9 cellular contexts compared by ENCODE assay signal in genomic region chr11:96189351-96189750, GRCh38.
DNase-seq lines count a peak whose midpoint lies in the region; ATAC-seq, FAIRE-seq and TF ChIP-seq lines count a peak whose summit lies in the region.
"Had no signal": no experiment of that assay in that cellular context is flagged by ENCODE, and none has a peak within 500 bp of the region (broad histone marks: within the 10 kb centered on the region; RNA-seq: fewer than 3 reads in every experiment).

No MANE protein-coding gene starts in this region.

- peak overlapping the region in 3 of 5 experiments; percentile 28 to 89 (median 54) for H3K27ac Mint-ChIP-seq in brain

- intact Hi-C loops in Right ventricle myocardium superior (cut with DNase I), result no loop called here

- DNase-seq in GM12891 (ENCODE audit: insufficient read length, low spot score) (no peak), Right ventricle myocardium superior (no peak), substantia nigra (lab: John Stamatoyannopoulos, UW) (no peak), NCI-H2227 (lab: John Stamatoyannopoulos, UW; ENCODE audit: unreplicated experiment) (no peak), NCI-H2107 treated with DMSO at 0.1 percent for 48 hours (lab: John Stamatoyannopoulos, UW; ENCODE audit: unreplicated experiment) (no peak)
- DNase-seq: NCI-H1417 had no signal

- no peak for TF ChIP-seq CTCF in brain (conservative IDR thresholded peaks at IDR 0.05)

- peaks cover 0 to 3% (median 0%) of the 10 kb centered on the region in 5 experiments for H3K9me3 Mint-ChIP-seq in brain

- ATAC-seq in GM21360 (IDR thresholded peaks at IDR 0.05; ENCODE audit: unreplicated experiment) (peak; percentile 33), HG03439 (IDR thresholded peaks at IDR 0.05; ENCODE audit: unreplicated experiment) (peak; percentile 43), Right ventricle myocardium superior (ENCODE audit: poor library complexity) (no peak)

- no peaks in the 10 kb centered on the region for H3K27me3 Mint-ChIP-seq in brain

- no peak for TF ChIP-seq POLR2A in GM12891 (IDR thresholded peaks at IDR 0.05; ENCODE audit: low read depth, low read length)

- H3K36me3 Mint-ChIP-seq in brain, result peaks cover 8% of the 10 kb centered on the region

- H3K27ac ChIP-seq in substantia nigra (ENCODE audit: low read depth, low read length, poor library complexity, severe bottlenecking), result no peak overlapping the region

- peaks cover 71% of the 10 kb centered on the region for H3K4me1 Mint-ChIP-seq in brain

- FAIRE-seq in GM12891 (lab: Jason Lieb, UNC), result peak; percentile 50

- no peak overlapping the region for H3K4me3 Mint-ChIP-seq in brain

TF ChIP-seq in GM12891, 5 proteins besides CTCF, POLR2A, EP300 and RAD21:
- TF ChIP-seq SPI1 (IDR thresholded peaks at IDR 0.05; ENCODE audit: low read depth, low read length) (no peak), PAX5 (IDR thresholded peaks at IDR 0.05; ENCODE audit: insufficient read depth, low read length, severe bottlenecking) (no peak), TAF1 (IDR thresholded peaks at IDR 0.05; ENCODE audit: low read depth, low read length) (no peak), POLR2AphosphoS5 (IDR thresholded peaks at IDR 0.05; ENCODE audit: low read depth, low read length) (no peak), POU2F2 (IDR thresholded peaks at IDR 0.05; ENCODE audit: low read depth, low read length) (no peak)
